12 cellular contexts compared by ENCODE assay signal in the genomic region with DNA sequence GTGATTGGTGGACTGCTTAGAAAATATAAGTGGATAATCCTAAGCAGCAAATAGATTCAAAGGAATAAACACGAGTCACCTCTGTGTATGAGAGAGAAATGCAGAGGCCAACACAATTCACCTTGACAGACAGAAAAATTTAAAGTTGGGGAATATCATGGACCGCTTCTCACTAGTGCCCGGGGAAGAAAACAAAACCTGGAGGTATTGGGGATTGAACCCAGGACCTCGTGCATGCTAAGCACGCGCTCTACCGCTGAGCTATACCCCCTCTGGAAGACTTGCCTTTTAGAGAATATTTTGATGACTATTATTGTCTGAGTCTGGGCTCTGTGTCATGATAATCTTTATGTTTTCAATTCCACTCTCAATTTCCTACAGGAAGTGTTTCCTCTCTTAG.
DNase-seq lines count a peak whose midpoint lies in the region; ATAC-seq and TF ChIP-seq lines count a peak whose summit lies in the region.
"Had no signal": no experiment of that assay in that cellular context is flagged by ENCODE, and none has a peak within 500 bp of the region (broad histone marks: within the 10 kb centered on the region; RNA-seq: fewer than 3 reads in every experiment).

No MANE protein-coding gene starts in this region.

- no peak for TF ChIP-seq CTCF in fibroblast of mammary gland (conservative IDR thresholded peaks at IDR 0.05; ENCODE audit: control insufficient read depth, insufficient read depth, low read depth, low read length)

- DNase-seq in DMS 273 (lab: John Stamatoyannopoulos, UW; ENCODE audit: unreplicated experiment) (peak; percentile 83), DMS 273 treated with DMSO at 0.1 percent for 48 hours (lab: John Stamatoyannopoulos, UW) (no peak), HEK293T (ENCODE audit: extremely low spot score) (peak; percentile 22), RKO (ENCODE audit: low spot score) (peak; percentile 79), fibroblast of mammary gland (ENCODE audit: low read depth) (peak; percentile 56), inferior parietal cortex (ENCODE audit: extremely low spot score) (no peak)
- no peak for DNase-seq in stimulated activated CD4-positive, alpha-beta T cell treated with anti-CD3 and anti-CD28 coated beads, Interleukin-4, amount 100 ng/mL, for 24 hours
- DNase-seq: activated B cell treated with CpG ODN at 0.5 μM for 24 hours; activated naive CD8-positive, alpha-beta T cell treated with anti-CD3 and anti-CD28 coated beads, Interleukin-2, amount 10 ng/mL, durations not matched to agents 7 days and 5 days; NCI-H526 treated with DMSO at 0.1 percent for 48 hours; stimulated activated CD4-positive, alpha-beta T cell treated with anti-CD3 and anti-CD28 coated beads, Interleukin-4, amount 100 ng/mL, for 4 hours had no signal

- POLR2A ChIA-PET in HEK293T (lab: Yijun Ruan, JAX): interaction anchor here (1.0 to 1.1 kb wide), 2 partner anchors 40 to 46 kb away, joined by 3 read pairs; no protein-coding TSS in a partner anchor

- peak overlapping the region; percentile 12 for H3K4me3 ChIP-seq in fibroblast of mammary gland (ENCODE audit: control insufficient read depth, low read depth, low read length)

- CTCF ChIA-PET in HEK293T (lab: Yijun Ruan, JAX): interaction anchor here (0.5 to 2.1 kb wide), 2 partner anchors 12 to 26 kb away, joined by 3 to 8 read pairs; no protein-coding TSS in a partner anchor

- no peak for ATAC-seq in GM18907 (IDR thresholded peaks at IDR 0.05; ENCODE audit: unreplicated experiment)

TF ChIP-seq in HEK293T, 16 proteins besides CTCF, POLR2A, EP300 and RAD21:
- TF ChIP-seq L3MBTL2 (conservative IDR thresholded peaks at IDR 0.05) (peak; percentile 54), SP1 (IDR thresholded peaks at IDR 0.05) (no peak)

Comparison
In these comparisons a context has a peak if more than half of its experiments do, and no peak if none do; other contexts are left out.
1. DNase-seq: peak in DMS 273 (single experiment), HEK293T (single experiment), RKO (single experiment) and fibroblast of mammary gland (single experiment); none in DMS 273 treated with DMSO at 0.1 percent for 48 hours (single experiment), inferior parietal cortex (single experiment) and stimulated activated CD4-positive, alpha-beta T cell treated with anti-CD3 and anti-CD28 coated beads, Interleukin-4, amount 100 ng/mL, for 24 hours (single experiment).